1 cellular context compared by ENCODE assay signal in genomic region chr19:4662020-4662695, GRCh38.
TF ChIP-seq lines count a peak whose summit lies in the region.

No MANE protein-coding gene starts in this region.

TF ChIP-seq in HepG2, 621 proteins besides CTCF, POLR2A, EP300 and RAD21:
- 0 out of 2 replicates have a peak, but pooled peaks have one; percentile 43 for TF ChIP-seq POLR2AphosphoS2 (IDR thresholded peaks at IDR 0.05; ENCODE audit: low read depth, low read length)
- no peak for TF ChIP-seq YY1 (IDR thresholded peaks at IDR 0.05; ENCODE audit: insufficient read depth, insufficient replicate concordance, low read depth, low read length)
